ENCODE assay signal across 16 cellular contexts in genomic region chr4:158597879-158598596, GRCh38.
A peak's percentile ranks its signal among the peaks of the same experiment; 100 is the strongest.
DNase-seq lines count a peak whose midpoint lies in the region; ATAC-seq, FAIRE-seq and TF ChIP-seq lines count a peak whose summit lies in the region.
"Had no signal": no experiment of that assay in that cellular context is flagged by ENCODE, and none has a peak within 500 bp of the region (broad histone marks: within the 10 kb centered on the region; RNA-seq: fewer than 3 reads in every experiment).

No MANE protein-coding gene starts in this region.

- no peak overlapping the region for H3K4me2 ChIP-seq in mammary epithelial cell (ENCODE audit: insufficient read depth, low read depth, low read length)
- no peak overlapping the region for H3K4me2 ChIP-seq in K562 (ENCODE audit: insufficient read depth, low read length)
- H3K4me2 ChIP-seq in HepG2 (ENCODE audit: low read depth, low read length) = no peak overlapping the region
- H3K4me2 ChIP-seq: BLaER1 treated with 17β-estradiol and CSF1 and Interleukin-3, amounts not matched to agents 10 nM and 100 nM had no signal

- H3K4me3 ChIP-seq in mammary epithelial cell (replicated peaks in 1 of 3; ENCODE audit: insufficient read depth in 1 of 3, low read depth in 2 of 3, low read length in 3 of 3) (no peak overlapping the region), K562 (no peak overlapping the region), HepG2 (replicated peaks in 1 of 3; ENCODE audit: insufficient read depth in 1 of 3, low read depth in 2 of 3, low read length in 3 of 3) (no peak overlapping the region)
- H3K4me3 ChIP-seq: BLaER1 treated with 17β-estradiol and CSF1 and Interleukin-3, amounts not matched to agents 10 nM and 100 nM; HAP-1 had no signal

- intact Hi-C loops in mammary epithelial cell (cut with micrococcal nuclease) (no loop called here), MCF 10A (cut with micrococcal nuclease) (no loop called here), K562 (cut with micrococcal nuclease) (no loop called here), HepG2 (cut with micrococcal nuclease; ENCODE audit: unreplicated experiment) (no loop called here), left colon (cut with DNase I, micrococcal nuclease) (no loop called here)

- dilution Hi-C loops in mammary epithelial cell (cut with HindIII; ENCODE audit: low sequenced_read_pairs) = no loop called here

- H3K9me3 ChIP-seq in mammary epithelial cell (replicated peaks; ENCODE audit: insufficient read depth, low read length) = no peaks in the 10 kb centered on the region
- H3K9me3 ChIP-seq in K562 (replicated peaks; ENCODE audit: control insufficient read depth, insufficient read depth, low read depth, low read length) = no peaks in the 10 kb centered on the region
- no peaks in the 10 kb centered on the region for H3K9me3 ChIP-seq in HepG2 (ENCODE audit: low read length)
- H3K9me3 ChIP-seq: BLaER1 treated with 17β-estradiol and CSF1 and Interleukin-3, amounts not matched to agents 10 nM and 100 nM; HAP-1 had no signal

- H4K20me1 ChIP-seq in mammary epithelial cell (ENCODE audit: insufficient read depth, low read length) (no peaks in the 10 kb centered on the region), K562 (replicated peaks; ENCODE audit: control insufficient read depth, insufficient read depth, low read length) (no peaks in the 10 kb centered on the region), HepG2 (ENCODE audit: insufficient read depth, low read length) (no peaks in the 10 kb centered on the region)
- H4K20me1 ChIP-seq: BLaER1 treated with 17β-estradiol and CSF1 and Interleukin-3, amounts not matched to agents 10 nM and 100 nM had no signal

- no peak for TF ChIP-seq CTCF in mammary epithelial cell (conservative IDR thresholded peaks at IDR 0.05 in 1 of 2, IDR thresholded peaks at IDR 0.05 in 1 of 2; ENCODE audit: extremely low read depth in 1 of 2, insufficient read depth in 1 of 2, low read depth in 1 of 2, low read length in 2 of 2)
- no peak for TF ChIP-seq CTCF in MCF 10A (IDR thresholded peaks at IDR 0.05; ENCODE audit: unreplicated experiment)
- no peak for TF ChIP-seq CTCF in K562 (IDR thresholded peaks at IDR 0.05 in 2 of 3, conservative IDR thresholded peaks at IDR 0.05 in 1 of 3; ENCODE audit: insufficient read depth in 2 of 3, low read depth in 1 of 3, low read length in 3 of 3)
- TF ChIP-seq CTCF in HepG2 (CRISPR knock-in tag; IDR thresholded peaks at IDR 0.05) = no peak

- H3K9me1 ChIP-seq in K562 (ENCODE audit: control insufficient read depth, insufficient read depth, low read length) = no peaks in the 10 kb centered on the region

- H2AFZ ChIP-seq in mammary epithelial cell (ENCODE audit: low read depth, low read length) = peak overlapping the region; percentile 17
- H2AFZ ChIP-seq in K562 (ENCODE audit: low read depth, low read length) = peak overlapping the region; percentile 33
- no peak overlapping the region for H2AFZ ChIP-seq in HepG2 (ENCODE audit: low read length)

- no peak overlapping the region for H3K4me3 Mint-ChIP-seq in MCF 10A (ENCODE audit: unreplicated experiment)
- H3K4me3 Mint-ChIP-seq: CD4-positive, CD25-positive, alpha-beta regulatory T cell; HFFc6 had no signal

- H3K9ac ChIP-seq in mammary epithelial cell (ENCODE audit: insufficient read depth, low read length) (no peak overlapping the region), K562 (ENCODE audit: insufficient read depth in 1 of 2, low read depth in 2 of 2, low read length in 2 of 2) (no peak overlapping the region), HepG2 (ENCODE audit: insufficient read depth, low read depth, low read length) (no peak overlapping the region)
- H3K9ac ChIP-seq: BLaER1 treated with 17β-estradiol and CSF1 and Interleukin-3, amounts not matched to agents 10 nM and 100 nM had no signal

- CTCF ChIA-PET in mammary epithelial cell (lab: Charles Lee; ENCODE audit: low non-redundant PET) (no interaction called here), MCF 10A (lab: Yijun Ruan, JAX) (interaction anchor here (0.5 to 1.4 kb wide), 2 partner anchors 16 to 29 kb away, joined by 3 to 5 read pairs; no protein-coding TSS in a partner anchor), K562 (lab: Yijun Ruan, JAX; ENCODE audit: low intra/inter-chr PET ratio) (no interaction called here), HepG2 (lab: Yijun Ruan, JAX; ENCODE audit: low intra/inter-chr PET ratio, low total read pairs) (no interaction called here)

- no peak for DNase-seq in mammary epithelial cell
- no peak for DNase-seq in MCF 10A (ENCODE audit: unreplicated experiment)
- peak in 2 of 4 experiments; percentile 13 to 14 for DNase-seq in K562 (ENCODE audit: extremely low read depth in 1 of 4, low spot score in 3 of 4)
- DNase-seq in HepG2 (ENCODE audit: low spot score) = no peak
- no peak for DNase-seq in activated naive CD4-positive, alpha-beta T cell treated with anti-CD3 and anti-CD28 coated beads, Interleukin-2, amount 50 U/mL, for 16 hours
- DNase-seq in left colon = no peak
- DNase-seq: 8988T; Calu3; CD4-positive, CD25-positive, alpha-beta regulatory T cell; DMS79; HFFc6 had no signal

- POLR2A ChIA-PET in MCF 10A (lab: Yijun Ruan, JAX) (interaction anchor here (0.7 kb wide), 1 partner anchor 331 kb away, joined by 4 read pairs; no protein-coding TSS in a partner anchor), K562 (lab: Yijun Ruan, JAX) (interaction anchor here (0.6 kb wide), 1 partner anchor 505 kb away, joined by 4 read pairs; the partner anchor contains the start of gene RAPGEF2), HepG2 (lab: Yijun Ruan, JAX) (no interaction called here)

- ATAC-seq in K562 (peak; percentile 90), HepG2 (peak; percentile 74), HG03175 (IDR thresholded peaks at IDR 0.05; ENCODE audit: unreplicated experiment) (no peak), left colon (no peak)

- H3K27me3 Mint-ChIP-seq in MCF 10A (ENCODE audit: insufficient read depth, unreplicated experiment) = no peaks in the 10 kb centered on the region

- no peak overlapping the region for H3K27ac Mint-ChIP-seq in MCF 10A (ENCODE audit: low read depth, unreplicated experiment)
- H3K27ac Mint-ChIP-seq: CD4-positive, CD25-positive, alpha-beta regulatory T cell; HFFc6 had no signal

- in situ Hi-C loops in mammary epithelial cell (cut with MboI; ENCODE audit: low sequenced_read_pairs in 2 of 2) (no loop called here), K562 (cut with MboI) (no loop called here), HepG2 (cut with HindIII; ENCODE audit: extremely low pct_ligation_motif_present, low pct_unique_long_range_greater_than_20kb) (no loop called here)

- no TSS peak for BruUV-seq in mammary epithelial cell (replicated peaks; lab: Mats Ljungman, UMichigan)
- no TSS peak for BruUV-seq in MCF 10A (replicated peaks; lab: Mats Ljungman, UMichigan)
- BruUV-seq in K562 (replicated peaks; lab: Mats Ljungman, UMichigan) = no TSS peak
- no TSS peak for BruUV-seq in HepG2 (replicated peaks; lab: Mats Ljungman, UMichigan)

- FAIRE-seq in K562 (lab: Jason Lieb, UNC) (no peak), HepG2 (lab: Jason Lieb, UNC) (no peak)
- FAIRE-seq: GM12891, H1 had no signal

- TF ChIP-seq RAD21 in K562 (CRISPR knock-in tag; conservative IDR thresholded peaks at IDR 0.05 in 1 of 2, IDR thresholded peaks at IDR 0.05 in 1 of 2) (no peak), HepG2 (CRISPR knock-in tag; IDR thresholded peaks at IDR 0.05) (no peak)

- 54% methylated on average over 5 of the region's 5 CpGs for WGBS in mammary epithelial cell (ENCODE audit: low coverage, missing lambda C conversion rate)
- 7% methylated on average over 5 of the region's 5 CpGs for WGBS in K562 (ENCODE audit: insufficient coverage, low coverage, missing lambda C conversion rate)
- WGBS in HepG2 (ENCODE audit: low lambda C conversion rate) = 0% methylated on average over 5 of the region's 5 CpGs

- no peaks in the 10 kb centered on the region for H3K27me3 ChIP-seq in mammary epithelial cell (ENCODE audit: insufficient read depth, low read length)
- no peaks in the 10 kb centered on the region for H3K27me3 ChIP-seq in K562 (ENCODE audit: control insufficient read depth in 2 of 2, insufficient read depth in 2 of 2, low read length in 2 of 2)
- no peaks in the 10 kb centered on the region for H3K27me3 ChIP-seq in HepG2 (ENCODE audit: control insufficient read depth in 1 of 2, insufficient read depth in 2 of 2, low read length in 2 of 2)
- H3K27me3 ChIP-seq: BLaER1 treated with 17β-estradiol and CSF1 and Interleukin-3, amounts not matched to agents 10 nM and 100 nM had no signal

- no peaks in the 10 kb centered on the region for H3K4me1 ChIP-seq in mammary epithelial cell (ENCODE audit: insufficient read depth, low read length)
- H3K4me1 ChIP-seq in K562 (replicated peaks in 1 of 2; ENCODE audit: control insufficient read depth in 2 of 2, insufficient read depth in 2 of 2, low read length in 2 of 2) = no peaks in the 10 kb centered on the region
- H3K4me1 ChIP-seq in HepG2 (ENCODE audit: insufficient read depth, low read length) = no peaks in the 10 kb centered on the region
- H3K4me1 ChIP-seq: BLaER1 treated with 17β-estradiol and CSF1 and Interleukin-3, amounts not matched to agents 10 nM and 100 nM; HAP-1 had no signal

- H3K36me3 Mint-ChIP-seq in MCF 10A (ENCODE audit: insufficient read depth, unreplicated experiment) = no peaks in the 10 kb centered on the region
- H3K36me3 Mint-ChIP-seq: CD4-positive, CD25-positive, alpha-beta regulatory T cell had no signal

- no peaks in the 10 kb centered on the region for H3K4me1 Mint-ChIP-seq in MCF 10A (ENCODE audit: insufficient read depth, unreplicated experiment)
- H3K4me1 Mint-ChIP-seq: CD4-positive, CD25-positive, alpha-beta regulatory T cell had no signal

- H3K36me3 ChIP-seq in mammary epithelial cell (ENCODE audit: insufficient read depth, low read length) = no peaks in the 10 kb centered on the region
- H3K36me3 ChIP-seq in K562 (ENCODE audit: control insufficient read depth, insufficient read depth, low read length) = no peaks in the 10 kb centered on the region
- no peaks in the 10 kb centered on the region for H3K36me3 ChIP-seq in HepG2 (replicated peaks in 1 of 2; ENCODE audit: control insufficient read depth in 1 of 2, insufficient read depth in 2 of 2, low read length in 2 of 2)
- H3K36me3 ChIP-seq: BLaER1 treated with 17β-estradiol and CSF1 and Interleukin-3, amounts not matched to agents 10 nM and 100 nM; HAP-1 had no signal

- no peak overlapping the region for H3K27ac ChIP-seq in mammary epithelial cell (ENCODE audit: insufficient read depth, low read depth, low read length)
- H3K27ac ChIP-seq in K562 (ENCODE audit: extremely low read depth, low read depth, low read length) = no peak overlapping the region
- H3K27ac ChIP-seq in HepG2 (ENCODE audit: extremely low read length, insufficient read depth, low read length) = no peak overlapping the region
- H3K27ac ChIP-seq: BLaER1 treated with 17β-estradiol and CSF1 and Interleukin-3, amounts not matched to agents 10 nM and 100 nM had no signal

- no peaks in the 10 kb centered on the region for H3K9me3 Mint-ChIP-seq in MCF 10A (ENCODE audit: unreplicated experiment)
- H3K9me3 Mint-ChIP-seq: HFFc6 had no signal

- no peaks in the 10 kb centered on the region for H3K79me2 ChIP-seq in mammary epithelial cell (ENCODE audit: insufficient read depth, low read length)
- H3K79me2 ChIP-seq in K562 (ENCODE audit: control insufficient read depth, insufficient read depth, low read length) = no peaks in the 10 kb centered on the region
- no peaks in the 10 kb centered on the region for H3K79me2 ChIP-seq in HepG2 (ENCODE audit: insufficient read depth, low read length)

- TF ChIP-seq EP300 in K562 (IDR thresholded peaks at IDR 0.05; ENCODE audit: low read length) = no peak
- TF ChIP-seq EP300 in HepG2 (IDR thresholded peaks at IDR 0.05; ENCODE audit: low read depth in 2 of 2, low read length in 2 of 2) = no peak
- TF ChIP-seq EP300 in HepG2 (CRISPR knock-in tag; IDR thresholded peaks at IDR 0.05; ENCODE audit: borderline replicate concordance) = no peak

- TF ChIP-seq POLR2A in K562 (conservative IDR thresholded peaks at IDR 0.05) = no peak
- TF ChIP-seq POLR2A in HepG2 (IDR thresholded peaks at IDR 0.05; ENCODE audit: insufficient read depth in 1 of 2, low read depth in 2 of 2, low read length in 2 of 2) = no peak

Comparison
In these comparisons a context has a peak if more than half of its experiments do, and no peak if none do; other contexts are left out.
1. ATAC-seq: peak in K562 (single experiment) and HepG2 (single experiment); none in HG03175 (single experiment) and left colon (single experiment).